Comparison of ENCODE assay signal across 19 cellular contexts in genomic region chr12:48469027-48469426, GRCh38. TPM values are rescaled to one million over a fixed set of nuclear protein-coding genes. Genes with fewer than 3 reads are reported as not detected.
"Had no signal": no experiment of that assay in that cellular context is flagged by ENCODE, and none has a peak within 500 bp of the region (broad histone marks: within the 10 kb centered on the region; RNA-seq: fewer than 3 reads in every experiment).

No MANE protein-coding gene starts in this region.

RNA-seq across cellular contexts. Expression of gene ANP32D, which starts 3.3 kb away (rescaled TPM):
- total RNA-seq: naive thymus-derived CD8-positive, alpha-beta T cell; natural killer cell treated with Interleukin-12 subunit alpha and Interleukin-12 subunit beta and Interleukin-15 and Interleukin-18, amount 100 ng/mL, for 72 hours; neural crest cell; omental fat pad; osteocyte; prostate gland; pulmonary artery endothelial cell; right atrium auricular region; smooth muscle cell; suprapubic skin; transverse colon; urinary bladder; uterus had no signal
- polyA plus RNA-seq: naive thymus-derived CD8-positive, alpha-beta T cell; pancreas; smooth muscle cell; spleen; urinary bladder had no signal

RNA-seq across cellular contexts. Expression of gene C12orf54, which starts 13.3 kb away (rescaled TPM):
- total RNA-seq: naive thymus-derived CD8-positive, alpha-beta T cell; natural killer cell treated with Interleukin-12 subunit alpha and Interleukin-12 subunit beta and Interleukin-15 and Interleukin-18, amount 100 ng/mL, for 72 hours; neural crest cell; osteocyte; pancreas; posterior vena cava; pulmonary artery endothelial cell; right atrium auricular region; spleen; suprapubic skin; upper lobe of right lung had no signal
- polyA plus RNA-seq: naive thymus-derived CD8-positive, alpha-beta T cell had no signal

RNA-seq across cellular contexts. Expression of gene OR8S1, which starts 56.4 kb away (rescaled TPM):
- total RNA-seq: naive thymus-derived CD8-positive, alpha-beta T cell; natural killer cell treated with Interleukin-12 subunit alpha and Interleukin-12 subunit beta and Interleukin-15 and Interleukin-18, amount 100 ng/mL, for 72 hours; neural crest cell; omental fat pad; osteocyte; pancreas; posterior vena cava; prostate gland; pulmonary artery endothelial cell; right atrium auricular region; smooth muscle cell; spleen; suprapubic skin; testis; transverse colon; upper lobe of right lung; urinary bladder; uterus had no signal
- polyA plus RNA-seq: naive thymus-derived CD8-positive, alpha-beta T cell; pancreas; smooth muscle cell; spleen; thymus; urinary bladder had no signal
